7 cellular contexts compared by ENCODE assay signal in genomic region chr9:77690723-77691122, GRCh38. TPM values are rescaled to one million over a fixed set of nuclear protein-coding genes. Genes with fewer than 3 reads are reported as not detected.
"Had no signal": no experiment of that assay in that cellular context is flagged by ENCODE, and none has a peak within 500 bp of the region (broad histone marks: within the 10 kb centered on the region; RNA-seq: fewer than 3 reads in every experiment).

No MANE protein-coding gene starts in this region.

RNA-seq across cellular contexts. Expression of gene GNA14, which starts 42.6 kb away (rescaled TPM):
- total RNA-seq: activated B cell treated with CpG ODN at 0.5 μM for 24 hours; activated CD4-positive, alpha-beta memory T cell treated with anti-CD3 and anti-CD28 coated beads, Interleukin-2, amount 10 ng/mL, durations not matched to agents 7 days and 5 days; activated CD4-positive, alpha-beta T cell treated with anti-CD3 and anti-CD28 coated beads, Interleukin-2, amount 10 ng/mL, durations not matched to agents 7 days and 5 days; activated CD8-positive, alpha-beta memory T cell treated with anti-CD3 and anti-CD28 coated beads, Interleukin-2, amount 10 ng/mL, durations not matched to agents 7 days and 5 days; activated CD8-positive, alpha-beta T cell treated with anti-CD3 and anti-CD28 coated beads, Interleukin-2, amount 10 ng/mL, durations not matched to agents 7 days and 5 days; activated naive CD8-positive, alpha-beta T cell treated with anti-CD3 and anti-CD28 coated beads, Interleukin-2, amount 10 ng/mL, durations not matched to agents 7 days and 5 days; bronchial epithelial cell had no signal
